25 cellular contexts compared by ENCODE assay signal in the genomic region with DNA sequence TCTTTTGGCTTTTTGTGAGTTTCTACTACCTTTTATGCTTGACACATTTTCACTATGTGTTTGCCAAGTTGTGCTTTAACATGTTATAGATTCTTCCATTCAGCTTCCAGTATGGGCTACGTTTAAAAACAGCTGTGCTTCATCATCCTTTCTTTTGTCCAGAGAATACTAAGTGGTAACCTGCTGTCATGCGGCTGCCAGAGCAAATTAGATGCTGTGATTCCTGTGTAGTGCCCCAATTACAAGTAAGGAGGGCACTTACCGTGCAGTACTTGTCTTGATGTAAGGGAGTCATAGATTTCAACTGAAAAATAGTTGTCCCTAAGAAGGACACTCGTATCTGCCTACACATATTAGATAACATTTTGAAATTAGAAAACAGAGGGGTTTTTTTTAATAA.
"Had no signal": no experiment of that assay in that cellular context is flagged by ENCODE, and none has a peak within 500 bp of the region (broad histone marks: within the 10 kb centered on the region; RNA-seq: fewer than 3 reads in every experiment).

No MANE protein-coding gene starts in this region.

- H3K4me1 ChIP-seq: gastrocnemius medialis, right lobe of liver, tibial nerve had no signal

- H3K36me3 ChIP-seq: brain microvascular endothelial cell, gastrocnemius medialis, right lobe of liver, tibial nerve had no signal

- H3K27me3 Mint-ChIP-seq: activated naive CD4-positive, alpha-beta T cell treated with anti-CD3 and anti-CD28 coated beads, Interleukin-2, amount 10 ng/mL, durations not matched to agents 7 days and 5 days; effector memory CD8-positive, alpha-beta T cell; naive thymus-derived CD8-positive, alpha-beta T cell had no signal

- H3K9me3 ChIP-seq: gastrocnemius medialis, right lobe of liver, tibial nerve had no signal

- ATAC-seq: effector memory CD8-positive, alpha-beta T cell; gastrocnemius medialis; left colon; naive thymus-derived CD8-positive, alpha-beta T cell; right lobe of liver had no signal

- H3K4me3 ChIP-seq: gastrocnemius medialis, hepatocyte, right lobe of liver, tibial nerve had no signal

- H3K4me3 Mint-ChIP-seq: activated naive CD4-positive, alpha-beta T cell treated with anti-CD3 and anti-CD28 coated beads, Interleukin-2, amount 10 ng/mL, durations not matched to agents 7 days and 5 days; activated T-helper 1 cell treated with anti-CD3 and anti-CD28 coated beads, Interleukin-12 subunit alpha, Interleukin-12 subunit beta, Interleukin-2, Interleukin-4 antibody, amounts not matched to agents 30 ng/mL and 10 ng/mL and 1 ng/mL, durations not matched to agents 14 hours and 24 hours and 36 hours; effector memory CD8-positive, alpha-beta T cell; naive thymus-derived CD8-positive, alpha-beta T cell; T-helper 2 cell treated with Interferon-gamma antibody and Interleukin-4, amounts not matched to agents 5 μg/mL and 100 μg/mL, for 36 hours had no signal

- FAIRE-seq: astrocyte, keratinocyte, TTC549 had no signal

- H3K27ac ChIP-seq: brain microvascular endothelial cell, gastrocnemius medialis, hepatocyte, right lobe of liver, tibial nerve, VCaP had no signal

- H3K27ac Mint-ChIP-seq: activated naive CD4-positive, alpha-beta T cell treated with anti-CD3 and anti-CD28 coated beads, Interleukin-2, amount 10 ng/mL, durations not matched to agents 7 days and 5 days; activated T-helper 1 cell treated with anti-CD3 and anti-CD28 coated beads, Interleukin-12 subunit alpha, Interleukin-12 subunit beta, Interleukin-2, Interleukin-4 antibody, amounts not matched to agents 30 ng/mL and 10 ng/mL and 1 ng/mL, durations not matched to agents 14 hours and 24 hours and 36 hours; effector memory CD8-positive, alpha-beta T cell; naive thymus-derived CD8-positive, alpha-beta T cell; T-helper 2 cell treated with Interferon-gamma antibody and Interleukin-4, amounts not matched to agents 5 μg/mL and 100 μg/mL, for 36 hours had no signal

- DNase-seq: activated CD4-positive, alpha-beta T cell treated with anti-CD3 and anti-CD28 coated beads for 4 hours; activated CD4-positive, alpha-beta T cell treated with anti-CD3 and anti-CD28 coated beads, Interleukin-2, amount 50 U/mL, for 4 hours; activated CD8-positive, alpha-beta memory T cell treated with anti-CD3 and anti-CD28 coated beads for 24 hours; activated gamma-delta T cell; activated naive CD4-positive, alpha-beta T cell treated with anti-CD3 and anti-CD28 coated beads, Interleukin-2, amount 10 ng/mL, durations not matched to agents 7 days and 5 days; amniotic stem cell; brain microvascular endothelial cell; cortex of kidney; effector memory CD8-positive, alpha-beta T cell; erythroblast; gastrocnemius medialis; left colon; midbrain; naive thymus-derived CD8-positive, alpha-beta T cell; right lobe of liver; stimulated activated CD4-positive, alpha-beta T cell treated with anti-CD3 and anti-CD28 coated beads, Interleukin-2, amount 100 ng/mL, for 48 hours; stimulated activated naive CD4-positive, alpha-beta T cell treated with Interleukin-2 at 50 U/mL for 16 hours had no signal

- H3K27me3 ChIP-seq: brain microvascular endothelial cell, gastrocnemius medialis, hepatocyte, right lobe of liver, tibial nerve had no signal

- H3K9me3 Mint-ChIP-seq: activated T-helper 1 cell treated with anti-CD3 and anti-CD28 coated beads, Interleukin-12 subunit alpha, Interleukin-12 subunit beta, Interleukin-2, Interleukin-4 antibody, amounts not matched to agents 30 ng/mL and 10 ng/mL and 1 ng/mL, durations not matched to agents 14 hours and 24 hours and 36 hours; T-helper 2 cell treated with Interferon-gamma antibody and Interleukin-4, amounts not matched to agents 5 μg/mL and 100 μg/mL, for 36 hours had no signal

- H3K36me3 Mint-ChIP-seq: activated naive CD4-positive, alpha-beta T cell treated with anti-CD3 and anti-CD28 coated beads, Interleukin-2, amount 10 ng/mL, durations not matched to agents 7 days and 5 days; naive thymus-derived CD8-positive, alpha-beta T cell had no signal

- H3K4me1 Mint-ChIP-seq: activated naive CD4-positive, alpha-beta T cell treated with anti-CD3 and anti-CD28 coated beads, Interleukin-2, amount 10 ng/mL, durations not matched to agents 7 days and 5 days; naive thymus-derived CD8-positive, alpha-beta T cell had no signal
